In the genomic region with DNA sequence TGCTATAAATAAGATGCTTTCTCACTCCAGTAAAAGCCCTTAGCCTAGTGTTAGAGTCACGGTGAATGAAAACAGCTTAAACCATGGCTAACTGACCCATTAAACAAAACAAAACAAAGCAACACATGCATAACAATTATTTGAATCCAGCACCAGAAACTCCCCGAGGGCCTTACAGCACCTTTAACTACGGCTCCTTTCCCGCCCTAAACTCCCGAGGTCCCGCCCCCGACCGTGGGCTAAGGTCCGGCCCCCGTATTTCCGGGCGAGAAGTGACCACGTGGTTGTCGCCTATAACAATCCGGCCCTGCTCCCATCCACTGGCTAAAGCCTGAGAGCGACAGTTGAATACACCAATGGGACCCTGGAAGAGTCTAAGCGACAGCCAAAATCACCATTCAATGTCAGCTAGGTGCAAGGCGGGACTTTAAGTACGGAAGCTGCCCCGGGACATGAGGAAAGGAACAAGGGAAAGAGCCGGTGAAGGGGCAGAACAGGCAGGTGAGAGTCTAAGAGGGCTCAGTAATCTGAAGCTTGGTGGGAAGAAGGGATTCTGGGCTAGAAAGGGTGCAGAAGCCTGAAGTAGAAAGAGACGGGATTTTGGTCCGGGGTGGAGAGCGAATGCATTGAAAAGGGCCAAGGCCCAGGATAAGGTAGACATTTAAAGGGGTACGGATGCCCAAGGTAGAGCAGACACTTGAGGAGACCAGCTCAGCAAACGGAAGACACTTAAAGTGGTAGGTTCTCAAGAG, we compare ENCODE assay signal across 8 cellular contexts. TPM values are rescaled to one million over a fixed set of nuclear protein-coding genes. Genes with fewer than 3 reads are reported as not detected.
DNase-seq lines count a peak whose midpoint lies in the region; ATAC-seq, FAIRE-seq and TF ChIP-seq lines count a peak whose summit lies in the region.

Gene FLAD1 (plus strand): TSS at position 448 of the 752 bp plus-strand sequence. CDS start 351 bp downstream, outside the sequence.

- H3K36me3 ChIP-seq in OCI-LY1 (ENCODE audit: insufficient read depth, low read length) (peaks cover 51% of the 10 kb centered on the region), mesodermal cell (ENCODE audit: control insufficient read depth, insufficient read depth, low read length) (peaks cover 68% of the 10 kb centered on the region)

- H3K36me3 Mint-ChIP-seq in endothelial cell (ENCODE audit: low read depth, unreplicated experiment): peaks cover 4% of the 10 kb centered on the region

- ATAC-seq in GM21526 (IDR thresholded peaks at IDR 0.05; ENCODE audit: low FRiP score, unreplicated experiment): peak; percentile 87

- 0 out of 2 replicates have a peak, but pooled peaks cover 2% of the 10 kb centered on the region for H3F3A ChIP-seq in OCI-LY1 (ENCODE audit: insufficient read depth, low read length)

- peak within 1 kb of the TSS; percentile 100 for H3K4me2 ChIP-seq in OCI-LY1 (ENCODE audit: low read length)

- DNase-seq in D721Med (ENCODE audit: insufficient read length, low spot score) (peak; percentile 99), HuH-7 (ENCODE audit: low spot score) (peak; percentile 97), endothelial cell (ENCODE audit: low spot score) (peak; percentile 92)
- DNase-seq in activated CD8-positive, alpha-beta memory T cell treated with anti-CD3 and anti-CD28 coated beads, Interleukin-2, amount 50 U/mL, for 24 hours (ENCODE audit: extremely low read depth): peak; percentile 93
- peak; percentile 75 for DNase-seq in stimulated activated CD8-positive, alpha-beta memory T cell treated with anti-CD3 and anti-CD28 coated beads, Interleukin-15, amount 100 ng/mL, for 24 hours (ENCODE audit: low read depth)

- peak within 1 kb of the TSS; percentile 70 for H3K27ac ChIP-seq in OCI-LY1 (ENCODE audit: low read depth, low read length, poor library complexity, severe bottlenecking)
- H3K27ac ChIP-seq in mesodermal cell (ENCODE audit: low read depth, low read length, severe bottlenecking): peak within 1 kb of the TSS; percentile 51

- no peaks in the 10 kb centered on the region for H3K9me2 ChIP-seq in OCI-LY1 (ENCODE audit: low read depth, low read length)

- peak; percentile 11 for FAIRE-seq in D721Med (lab: Jason Lieb, UNC)

- no peak within 1 kb of the TSS for H3K27ac Mint-ChIP-seq in endothelial cell (ENCODE audit: unreplicated experiment)

- H3K27me3 Mint-ChIP-seq in endothelial cell (ENCODE audit: unreplicated experiment): no peaks in the 10 kb centered on the region

- H3K4me3 ChIP-seq in OCI-LY1 (ENCODE audit: low read depth, low read length, poor library complexity, severe bottlenecking) (peak within 1 kb of the TSS; percentile 80), mesodermal cell (ENCODE audit: extremely low read depth, insufficient read depth, low read length, poor library complexity, severe bottlenecking) (peak within 1 kb of the TSS; percentile 84)

- no peak within 1 kb of the TSS for H2AFZ ChIP-seq in OCI-LY1 (ENCODE audit: low read length)

- H3K9ac ChIP-seq in OCI-LY1 (ENCODE audit: low read length): peak within 1 kb of the TSS; percentile 82

- no peaks in the 10 kb centered on the region for H4K20me1 ChIP-seq in OCI-LY1 (ENCODE audit: insufficient read depth, low read length)

- TF ChIP-seq CTCF in D721Med (IDR thresholded peaks at IDR 0.05; ENCODE audit: insufficient read depth, missing control alignments) (no peak), OCI-LY1 (IDR thresholded peaks at IDR 0.05; ENCODE audit: low read length) (no peak), endothelial cell (IDR thresholded peaks at IDR 0.05; ENCODE audit: unreplicated experiment) (no peak)

- H3K4me3 Mint-ChIP-seq in endothelial cell (ENCODE audit: unreplicated experiment): no peak within 1 kb of the TSS

- no peaks in the 10 kb centered on the region for H3K9me3 Mint-ChIP-seq in endothelial cell (ENCODE audit: unreplicated experiment)

- peaks cover 15% of the 10 kb centered on the region for H3K79me2 ChIP-seq in OCI-LY1 (ENCODE audit: insufficient read depth, low read length)

- no peaks in the 10 kb centered on the region for H3K27me3 ChIP-seq in OCI-LY1 (ENCODE audit: insufficient read depth, low read length)

- H3K9me3 ChIP-seq in OCI-LY1 (ENCODE audit: low read length) (no peaks in the 10 kb centered on the region), mesodermal cell (ENCODE audit: control insufficient read depth, low read length) (no peaks in the 10 kb centered on the region)

- peaks cover 23% of the 10 kb centered on the region for H3K4me1 ChIP-seq in OCI-LY1 (ENCODE audit: insufficient read depth, low read length, severe bottlenecking)
- H3K4me1 ChIP-seq in mesodermal cell (ENCODE audit: control insufficient read depth, insufficient read depth, low read length, poor library complexity, severe bottlenecking): peaks cover 6% of the 10 kb centered on the region

- no peaks in the 10 kb centered on the region for H3K4me1 Mint-ChIP-seq in endothelial cell (ENCODE audit: unreplicated experiment)

- 0 to 1% methylated on average over 17 to 24 of the region's 26 CpGs for WGBS in mesodermal cell (ENCODE audit: insufficient coverage in 2 of 2), 2 experiments

RNA-seq across cellular contexts. Expression of gene FLAD1, which starts in this region (rescaled TPM):
- 35.9 TPM for total RNA-seq in endothelial cell (ENCODE audit: unreplicated experiment)
- 31.7 TPM for polyA plus RNA-seq in mesodermal cell (2013, experiment 1 of 2)
- polyA plus RNA-seq in mesodermal cell (2013, experiment 2 of 2): 28.5 TPM

Comparison
In these comparisons a context has a peak if more than half of its experiments do, and no peak if none do; other contexts are left out.
1. Peak in every context shown above with its lines: DNase-seq, ATAC-seq, H3K4me3 ChIP-seq and H3K27ac ChIP-seq.